8 cellular contexts compared by ENCODE assay signal in the genomic region with DNA sequence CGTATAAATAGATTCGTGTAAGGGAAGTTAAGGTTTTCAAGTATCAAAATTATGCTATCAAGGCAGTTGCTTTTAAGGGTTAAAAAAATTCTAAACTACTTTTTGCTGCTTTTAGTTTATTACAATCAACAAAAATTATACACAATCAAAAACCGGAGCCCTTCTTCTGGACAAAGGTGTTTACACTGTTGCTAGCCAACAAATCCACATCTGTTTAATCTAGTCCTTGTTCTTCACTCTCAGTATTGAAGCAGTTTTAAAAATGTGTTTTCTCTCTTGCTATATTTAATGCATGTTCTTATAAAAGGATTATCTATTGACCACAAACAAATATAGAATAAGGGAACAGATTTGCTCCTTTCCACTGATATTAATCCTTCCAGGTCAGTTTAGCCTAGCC. TPM values are rescaled to one million over a fixed set of nuclear protein-coding genes. Genes with fewer than 3 reads are reported as not detected.
A peak's percentile ranks its signal among the peaks of the same experiment; 100 is the strongest.
DNase-seq lines count a peak whose midpoint lies in the region; ATAC-seq and TF ChIP-seq lines count a peak whose summit lies in the region.

No MANE protein-coding gene starts in this region.

- intact Hi-C loops in adrenal gland (cut with DNase I), result no loop called here

- H3K9me3 Mint-ChIP-seq in endothelial cell (ENCODE audit: unreplicated experiment), result peaks cover 6% of the 10 kb centered on the region

- H3K9me3 ChIP-seq in OCI-LY3 (ENCODE audit: insufficient read depth, low read length) (0 out of 2 replicates have a peak, but pooled peaks cover 8% of the 10 kb centered on the region), adrenal gland (replicated peaks in 1 of 3) (peaks cover 0 to 14% (median 0%) of the 10 kb centered on the region in 3 donors)

- TF ChIP-seq POLR2A in adrenal gland (IDR thresholded peaks at IDR 0.05), result no peak

- H3K9ac ChIP-seq in OCI-LY3 (ENCODE audit: low read length) (peak overlapping the region; percentile 48), rectal smooth muscle tissue (ENCODE audit: low read length) (no peak overlapping the region)

- in situ Hi-C loops in GM13976 (cut with MboI; ENCODE audit: low sequenced_read_pairs, unreplicated experiment), result no loop called here

- H3K27me3 ChIP-seq in OCI-LY3 (ENCODE audit: low read depth, low read length) (no peaks in the 10 kb centered on the region), rectal smooth muscle tissue (ENCODE audit: control insufficient read depth, insufficient read depth, low read length) (no peaks in the 10 kb centered on the region), adrenal gland (no peaks in the 10 kb centered on the region)

- 19 to 32% (median 28%) methylated on average over 3 of the region's 3 CpGs for WGBS in adrenal gland, 4 donors

- no peak for ATAC-seq in HG02759 (IDR thresholded peaks at IDR 0.05; ENCODE audit: unreplicated experiment)
- ATAC-seq in HG02973 (IDR thresholded peaks at IDR 0.05; ENCODE audit: unreplicated experiment), result no peak

- peaks cover 49% of the 10 kb centered on the region for H3K4me1 Mint-ChIP-seq in endothelial cell (ENCODE audit: unreplicated experiment)

- H3K27ac ChIP-seq in OCI-LY3 (ENCODE audit: low read length) (no peak overlapping the region), rectal smooth muscle tissue (ENCODE audit: low read depth, low read length) (peak overlapping the region; percentile 98), adrenal gland (peak overlapping the region in 1 of 5 donors; percentile 99)

- DNase-seq in endothelial cell (ENCODE audit: low spot score) (no peak), adrenal gland (no peak), GM13976 (ENCODE audit: low spot score) (no peak)

- H3K36me3 ChIP-seq in OCI-LY3 (replicated peaks; ENCODE audit: low read depth, low read length) (peaks cover 57% of the 10 kb centered on the region), rectal smooth muscle tissue (ENCODE audit: control insufficient read depth, insufficient read depth, low read length) (no peaks in the 10 kb centered on the region), adrenal gland (replicated peaks in 1 of 2) (peaks cover 0 to 14% of the 10 kb centered on the region in 2 donors)

- peaks cover 14% of the 10 kb centered on the region for H3K27me3 Mint-ChIP-seq in endothelial cell (ENCODE audit: unreplicated experiment)

- H4K20me1 ChIP-seq in OCI-LY3 (ENCODE audit: insufficient read depth, low read length), result peaks cover 65% of the 10 kb centered on the region

- no peak for TF ChIP-seq CTCF in OCI-LY3 (IDR thresholded peaks at IDR 0.05; ENCODE audit: low read depth, low read length)
- TF ChIP-seq CTCF in endothelial cell (IDR thresholded peaks at IDR 0.05; ENCODE audit: unreplicated experiment), result no peak
- TF ChIP-seq CTCF in adrenal gland (IDR thresholded peaks at IDR 0.05), result no peak
- no peak for TF ChIP-seq CTCF in GM13976 (IDR thresholded peaks at IDR 0.05; ENCODE audit: borderline replicate concordance, control extremely low read depth, extremely low read depth, insufficient read depth, missing control alignments)

- H3K4me1 ChIP-seq in OCI-LY3 (ENCODE audit: low read length), result peaks cover 34% of the 10 kb centered on the region
- H3K4me1 ChIP-seq in rectal smooth muscle tissue (ENCODE audit: control insufficient read depth, insufficient read depth, low read length), result peaks cover 25% of the 10 kb centered on the region
- H3K4me1 ChIP-seq in adrenal gland (replicated peaks in 1 of 2), result peaks cover 18 to 62% of the 10 kb centered on the region in 2 donors

- H2AFZ ChIP-seq in OCI-LY3 (ENCODE audit: low read depth, low read length), result no peak overlapping the region

- H3K4me3 ChIP-seq in GM08714 (ENCODE audit: low read length) (peak overlapping the region; percentile 97; the same call in 1 of the 2 replicates), OCI-LY3 (ENCODE audit: low read length) (peak overlapping the region; percentile 94), rectal smooth muscle tissue (ENCODE audit: low read length) (peak overlapping the region; percentile 92), adrenal gland (peak overlapping the region in 2 of 4 donors; percentile 6 to 66)

- H3K36me3 Mint-ChIP-seq in endothelial cell (ENCODE audit: low read depth, unreplicated experiment), result peaks cover 41% of the 10 kb centered on the region

- H3K4me2 ChIP-seq in OCI-LY3 (ENCODE audit: low read length), result peak overlapping the region; percentile 99

- peak overlapping the region; percentile 98 for H3K4me3 Mint-ChIP-seq in endothelial cell (ENCODE audit: unreplicated experiment)

- peaks cover 74% of the 10 kb centered on the region for H3K79me2 ChIP-seq in OCI-LY3 (ENCODE audit: low read length)

- peak overlapping the region; percentile 95 for H3K27ac Mint-ChIP-seq in endothelial cell (ENCODE audit: unreplicated experiment)

RNA-seq across cellular contexts. Expression of a gene that starts 2.5 kb away (rescaled TPM):
- total RNA-seq in endothelial cell (ENCODE audit: unreplicated experiment) (16.8 TPM), adrenal gland (10 to 100 TPM in 6 of 8 donors, 1 to 10 TPM in 2; 5.1 to 14.7 (median 12.4) TPM)
- 10 to 100 TPM in 1 of 3 donors, 1 to 10 TPM in 2; 4.5 to 15.5 (median 5.8) TPM for polyA plus RNA-seq in adrenal gland
